16 cellular contexts compared by ENCODE assay signal in genomic region chr9:93908591-93909241, GRCh38. TPM values are rescaled to one million over a fixed set of nuclear protein-coding genes. Genes with fewer than 3 reads are reported as not detected.
A peak's percentile ranks its signal among the peaks of the same experiment; 100 is the strongest.
DNase-seq lines count a peak whose midpoint lies in the region; ATAC-seq and TF ChIP-seq lines count a peak whose summit lies in the region.
"Had no signal": no experiment of that assay in that cellular context is flagged by ENCODE, and none has a peak within 500 bp of the region (broad histone marks: within the 10 kb centered on the region; RNA-seq: fewer than 3 reads in every experiment).

No MANE protein-coding gene starts in this region.

- intact Hi-C loops in body of pancreas (cut with DNase I) (no loop called here), aorta (cut with DNase I) (no loop called here)

- WGBS in body of pancreas, 2 donors: 38 to 56% methylated on average over 12 to 15 of the region's 15 CpGs
- 64 to 67% methylated on average over 15 of the region's 15 CpGs for WGBS in aorta, 2 donors

- H3K27me3 ChIP-seq in body of pancreas: no peaks in the 10 kb centered on the region
- H3K27me3 ChIP-seq in aorta (ENCODE audit: control insufficient read depth in 1 of 2, insufficient read depth in 2 of 2, low read length in 1 of 2): no peaks in the 10 kb centered on the region

- H3K9me3 ChIP-seq in body of pancreas (no peaks in the 10 kb centered on the region), aorta (ENCODE audit: control insufficient read depth, low read length) (no peaks in the 10 kb centered on the region)

- H3K4me1 ChIP-seq in body of pancreas: no peaks in the 10 kb centered on the region
- no peaks in the 10 kb centered on the region for H3K4me1 ChIP-seq in aorta (ENCODE audit: control insufficient read depth in 1 of 2, insufficient read depth in 2 of 2, low read length in 2 of 2)

- no peak for ATAC-seq in body of pancreas
- no peak for ATAC-seq in aorta (ENCODE audit: low FRiP score)
- ATAC-seq in GM21390 (IDR thresholded peaks at IDR 0.05; ENCODE audit: unreplicated experiment): no peak
- ATAC-seq: effector memory CD8-positive, alpha-beta T cell; stimulated activated naive CD8-positive, alpha-beta T cell treated with anti-CD3 and anti-CD28 coated beads, Interleukin-15, Interleukin-2, amounts not matched to agents 100 U/mL and 50 U/mL, for 24 hours had no signal

- TF ChIP-seq POLR2A in body of pancreas (IDR thresholded peaks at IDR 0.05): no peak

- H3K4me3 ChIP-seq in body of pancreas (no peak overlapping the region), aorta (ENCODE audit: low read length in 2 of 2) (no peak overlapping the region)
- H3K4me3 ChIP-seq: PC-9 had no signal

- peak in 6 of 7 experiments; percentile 13 to 61 (median 38) for TF ChIP-seq CTCF in body of pancreas (IDR thresholded peaks at IDR 0.05)

- peak; percentile 19 for DNase-seq in stimulated activated CD4-positive, alpha-beta T cell treated with anti-CD3 and anti-CD28 coated beads, Interleukin-15, amount 100 ng/mL, for 24 hours
- DNase-seq in stimulated activated CD4-positive, alpha-beta T cell treated with anti-CD3 and anti-CD28 coated beads, Interleukin-4, amount 100 ng/mL, for 4 hours: no peak
- DNase-seq in NCI-H2029 (lab: John Stamatoyannopoulos, UW) (peak; percentile 83), body of pancreas (peak in 1 of 4 donors; percentile 52), aorta (peak; percentile 32 to 51), occipital lobe (lab: John Stamatoyannopoulos, UW) (no peak), GM19240 (ENCODE audit: insufficient read length, low spot score) (no peak)
- DNase-seq: effector memory CD8-positive, alpha-beta T cell; HFFc6; nucleus accumbens; PC-9; stimulated activated naive CD8-positive, alpha-beta T cell treated with anti-CD3 and anti-CD28 coated beads, Interleukin-15, Interleukin-2, amounts not matched to agents 100 U/mL and 50 U/mL, for 24 hours; T-helper 9 cell had no signal

- no peaks in the 10 kb centered on the region for H3K36me3 ChIP-seq in body of pancreas (replicated peaks in 1 of 2; ENCODE audit: insufficient read depth in 1 of 2, low read depth in 2 of 2)
- H3K36me3 ChIP-seq in aorta (ENCODE audit: control insufficient read depth in 1 of 2, insufficient read depth in 2 of 2, low read length in 1 of 2): no peaks in the 10 kb centered on the region

- H3K27ac ChIP-seq in body of pancreas (no peak overlapping the region), aorta (ENCODE audit: low read depth in 1 of 2, low read length in 2 of 2) (no peak overlapping the region)
- H3K27ac ChIP-seq: PC-9 had no signal

RNA-seq across cellular contexts. Expression of gene BARX1, which starts 46.4 kb away (rescaled TPM):
- total RNA-seq in body of pancreas: 1 to 10 TPM in 1 of 2 donors, under 1 TPM in 1; 0.26 to 5.6 TPM
- total RNA-seq in aorta: under 1 TPM; 0.23 to 0.27 TPM
- polyA plus RNA-seq in aorta: not detected
- not detected for total RNA-seq in occipital lobe
- total RNA-seq: glomerular endothelial cell, HFFc6, liver, PC-9 had no signal
- polyA plus RNA-seq: liver had no signal

Comparison
In these comparisons a context has a peak if more than half of its experiments do, and no peak if none do; other contexts are left out.
1. DNase-seq: peak in stimulated activated CD4-positive, alpha-beta T cell treated with anti-CD3 and anti-CD28 coated beads, Interleukin-15, amount 100 ng/mL, for 24 hours (single experiment), NCI-H2029 (single experiment) and aorta (2 of 2); none in stimulated activated CD4-positive, alpha-beta T cell treated with anti-CD3 and anti-CD28 coated beads, Interleukin-4, amount 100 ng/mL, for 4 hours (0 of 2), occipital lobe (single experiment) and GM19240 (single experiment).